Comparison of ENCODE assay signal across 21 cellular contexts in the genomic region with DNA sequence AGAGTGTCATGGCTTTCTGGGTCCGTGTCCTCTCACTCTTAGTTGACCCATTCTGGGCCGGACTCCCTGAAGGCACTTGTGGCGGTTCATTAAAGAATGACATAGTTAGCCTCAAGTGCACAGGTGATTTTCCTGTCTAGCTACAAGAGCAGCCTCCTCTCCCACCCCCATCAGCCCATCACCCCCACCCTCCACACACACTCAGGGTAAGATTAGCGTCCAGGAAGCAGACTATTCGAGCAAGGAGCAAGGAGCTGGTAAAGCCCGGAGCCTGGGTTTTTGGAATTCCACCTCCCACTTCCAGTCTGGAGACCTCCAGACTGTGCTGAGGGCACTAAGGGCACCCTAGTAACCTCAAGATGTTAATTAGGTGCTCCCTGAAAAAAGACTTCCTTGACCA. TPM values are rescaled to one million over a fixed set of nuclear protein-coding genes. Genes with fewer than 3 reads are reported as not detected.
DNase-seq lines count a peak whose midpoint lies in the region; ATAC-seq and TF ChIP-seq lines count a peak whose summit lies in the region.
"Had no signal": no experiment of that assay in that cellular context is flagged by ENCODE, and none has a peak within 500 bp of the region (broad histone marks: within the 10 kb centered on the region; RNA-seq: fewer than 3 reads in every experiment).

No MANE protein-coding gene starts in this region.

- TF ChIP-seq EP300 in upper lobe of left lung (IDR thresholded peaks at IDR 0.05): no peak

- H3K36me3 Mint-ChIP-seq in MCF 10A (ENCODE audit: insufficient read depth, unreplicated experiment): peaks cover 73% of the 10 kb centered on the region
- peaks cover 31% of the 10 kb centered on the region for H3K36me3 Mint-ChIP-seq in endodermal cell (ENCODE audit: low read depth)

- H3K4me2 ChIP-seq in mammary epithelial cell (ENCODE audit: insufficient read depth, low read depth, low read length) (no peak overlapping the region), parathyroid adenoma (ENCODE audit: low read length) (no peak overlapping the region)

- H3K4me1 Mint-ChIP-seq in MCF 10A (ENCODE audit: insufficient read depth, unreplicated experiment) (peaks cover 36% of the 10 kb centered on the region), endodermal cell (peaks cover 6% of the 10 kb centered on the region)

- H3K27me3 Mint-ChIP-seq in MCF 10A (ENCODE audit: insufficient read depth, unreplicated experiment): no peaks in the 10 kb centered on the region
- no peaks in the 10 kb centered on the region for H3K27me3 Mint-ChIP-seq in endodermal cell (ENCODE audit: insufficient read depth)
- H3K27me3 Mint-ChIP-seq: T-helper 17 cell had no signal

- TF ChIP-seq POLR2A in upper lobe of left lung (IDR thresholded peaks at IDR 0.05): no peak

- H3K4me3 ChIP-seq in mammary epithelial cell (replicated peaks in 1 of 3; ENCODE audit: insufficient read depth in 1 of 3, low read depth in 2 of 3, low read length in 3 of 3) (no peak overlapping the region), endodermal cell (ENCODE audit: low read length) (no peak overlapping the region), parathyroid adenoma (ENCODE audit: low read depth, low read length) (no peak overlapping the region), upper lobe of left lung (no peak overlapping the region)
- H3K4me3 ChIP-seq: left lung had no signal

- H3K4me1 ChIP-seq in mammary epithelial cell (ENCODE audit: insufficient read depth, low read length) (peaks cover 25% of the 10 kb centered on the region), endodermal cell (ENCODE audit: control insufficient read depth, insufficient read depth, low read length) (no peaks in the 10 kb centered on the region), parathyroid adenoma (peaks cover 7% of the 10 kb centered on the region), upper lobe of left lung (peaks cover 25 to 31% (median 30%) of the 10 kb centered on the region in 4 donors)

- H3K27ac ChIP-seq in mammary epithelial cell (ENCODE audit: insufficient read depth, low read depth, low read length) (no peak overlapping the region), endodermal cell (ENCODE audit: low read depth, low read length) (no peak overlapping the region), parathyroid adenoma (peak overlapping the region; percentile 45), upper lobe of left lung (peak overlapping the region; percentile 29 to 58 (median 48))

- H3K27ac Mint-ChIP-seq in MCF 10A (ENCODE audit: low read depth, unreplicated experiment): peak overlapping the region; percentile 77
- H3K27ac Mint-ChIP-seq in endodermal cell: peak overlapping the region; percentile 68

- POLR2A ChIA-PET in MCF 10A (lab: Yijun Ruan, JAX): interaction anchor here (1.9 to 4.7 kb wide), 2 partner anchors 11 to 39 kb away, joined by 4 to 74 read pairs; no protein-coding TSS in a partner anchor

- intact Hi-C loops in MCF 10A (cut with micrococcal nuclease) (loop anchor here (5.0 kb wide), 1 partner anchor 40 kb away; no protein-coding TSS in a partner anchor), mammary epithelial cell (cut with micrococcal nuclease) (no loop called here)

- H3K9me3 ChIP-seq in mammary epithelial cell (replicated peaks; ENCODE audit: insufficient read depth, low read length) (no peaks in the 10 kb centered on the region), endodermal cell (ENCODE audit: control insufficient read depth, low read length) (no peaks in the 10 kb centered on the region), parathyroid adenoma (ENCODE audit: control insufficient read depth, low read length) (no peaks in the 10 kb centered on the region), upper lobe of left lung (no peaks in the 10 kb centered on the region)
- H3K9me3 ChIP-seq: left lung had no signal

- 68% methylated on average over 3 of the region's 6 CpGs for WGBS in mammary epithelial cell (ENCODE audit: low coverage, missing lambda C conversion rate)
- 92 to 100% methylated on average over 2 to 6 of the region's 6 CpGs for WGBS in endodermal cell (ENCODE audit: insufficient coverage in 1 of 2, insufficient read length in 1 of 2), 2 experiments
- WGBS in upper lobe of left lung, 2 donors: 61 to 68% methylated on average over 6 of the region's 6 CpGs

- H3K79me2 ChIP-seq in mammary epithelial cell (ENCODE audit: insufficient read depth, low read length) (peaks cover 50% of the 10 kb centered on the region), parathyroid adenoma (peaks cover 2% of the 10 kb centered on the region)

- no TSS peak for BruUV-seq in MCF 10A (replicated peaks; lab: Mats Ljungman, UMichigan)
- BruUV-seq in mammary epithelial cell (replicated peaks; lab: Mats Ljungman, UMichigan): no TSS peak

- DNase-seq in MCF 10A (ENCODE audit: unreplicated experiment) (no peak), mammary epithelial cell (no peak), endodermal cell (no peak), upper lobe of left lung (no peak), kidney glomerular epithelial cell (lab: John Stamatoyannopoulos, UW) (no peak), ureter (ENCODE audit: low spot score) (no peak), OCI-M2 (lab: John Stamatoyannopoulos, UW; ENCODE audit: unreplicated experiment) (no peak)
- DNase-seq: activated CD8-positive, alpha-beta memory T cell treated with anti-CD3 and anti-CD28 coated beads for 24 hours; activated effector memory CD4-positive, alpha-beta T cell treated with Interleukin-2 at 50 U/mL for 16 hours; amygdala; C1 segment of cervical spinal cord; Kasumi-1; left lung; NCI-H1105; NCI-H524; small intestine; stimulated activated CD4-positive, alpha-beta T cell treated with anti-CD3 and anti-CD28 coated beads, Interleukin-4, amount 100 ng/mL, for 1 hour; T-helper 17 cell had no signal

- no peak overlapping the region for H2AFZ ChIP-seq in mammary epithelial cell (ENCODE audit: low read depth, low read length)
- no peak overlapping the region for H2AFZ ChIP-seq in parathyroid adenoma

- no peak overlapping the region for H3K9ac ChIP-seq in mammary epithelial cell (ENCODE audit: insufficient read depth, low read length)
- no peak overlapping the region for H3K9ac ChIP-seq in endodermal cell (ENCODE audit: extremely low read depth, low read length, poor library complexity, severe bottlenecking)
- no peak overlapping the region for H3K9ac ChIP-seq in parathyroid adenoma

- H3K36me3 ChIP-seq in mammary epithelial cell (ENCODE audit: insufficient read depth, low read length) (peaks cover 29% of the 10 kb centered on the region), endodermal cell (ENCODE audit: control insufficient read depth, insufficient read depth, low read length) (no peaks in the 10 kb centered on the region), parathyroid adenoma (ENCODE audit: control insufficient read depth, insufficient read depth, low read length) (no peaks in the 10 kb centered on the region), upper lobe of left lung (peaks cover 6 to 72% (median 40%) of the 10 kb centered on the region in 4 donors)

- no peaks in the 10 kb centered on the region for H3K9me3 Mint-ChIP-seq in MCF 10A (ENCODE audit: unreplicated experiment)
- no peaks in the 10 kb centered on the region for H3K9me3 Mint-ChIP-seq in endodermal cell
- H3K9me3 Mint-ChIP-seq: WTC11 had no signal

- H3K27me3 ChIP-seq in mammary epithelial cell (ENCODE audit: insufficient read depth, low read length): no peaks in the 10 kb centered on the region
- no peaks in the 10 kb centered on the region for H3K27me3 ChIP-seq in endodermal cell (ENCODE audit: control insufficient read depth, insufficient read depth, low read length, poor library complexity, severe bottlenecking)
- H3K27me3 ChIP-seq in parathyroid adenoma (ENCODE audit: control insufficient read depth, insufficient read depth, low read length): no peaks in the 10 kb centered on the region
- no peaks in the 10 kb centered on the region for H3K27me3 ChIP-seq in upper lobe of left lung
- H3K27me3 ChIP-seq: left lung had no signal

- in situ Hi-C loops in mammary epithelial cell (cut with MboI; ENCODE audit: low sequenced_read_pairs in 2 of 2): no loop called here

- no peak for TF ChIP-seq CTCF in MCF 10A (IDR thresholded peaks at IDR 0.05; ENCODE audit: unreplicated experiment)
- no peak for TF ChIP-seq CTCF in mammary epithelial cell (conservative IDR thresholded peaks at IDR 0.05 in 1 of 2, IDR thresholded peaks at IDR 0.05 in 1 of 2; ENCODE audit: extremely low read depth in 1 of 2, insufficient read depth in 1 of 2, low read depth in 1 of 2, low read length in 2 of 2)
- no peak for TF ChIP-seq CTCF in endodermal cell (conservative IDR thresholded peaks at IDR 0.05)
- no peak for TF ChIP-seq CTCF in parathyroid adenoma (IDR thresholded peaks at IDR 0.05)
- no peak for TF ChIP-seq CTCF in upper lobe of left lung (IDR thresholded peaks at IDR 0.05)

- H3K4me3 Mint-ChIP-seq in MCF 10A (ENCODE audit: unreplicated experiment) (no peak overlapping the region), endodermal cell (no peak overlapping the region)
- H3K4me3 Mint-ChIP-seq: T-helper 17 cell, WTC11 had no signal

- dilution Hi-C loops in mammary epithelial cell (cut with HindIII; ENCODE audit: low sequenced_read_pairs): no loop called here

- no peak for ATAC-seq in upper lobe of left lung (ENCODE audit: low FRiP score in 2 of 2)
- ATAC-seq: T-helper 17 cell, WTC11 had no signal

- no peaks in the 10 kb centered on the region for H4K20me1 ChIP-seq in mammary epithelial cell (ENCODE audit: insufficient read depth, low read length)

- CTCF ChIA-PET in MCF 10A (lab: Yijun Ruan, JAX) (interaction anchor here (1.1 to 2.5 kb wide), 3 partner anchors 31 to 143 kb away, joined by 3 to 11 read pairs (median 3); no protein-coding TSS in a partner anchor), mammary epithelial cell (lab: Charles Lee; ENCODE audit: low non-redundant PET) (no interaction called here)

RNA-seq across cellular contexts. Expression of a gene that starts 39.5 kb away (rescaled TPM):
- total RNA-seq in MCF 10A (2022): not detected in 2 replicates
- total RNA-seq in mammary epithelial cell: not detected
- polyA plus RNA-seq in mammary epithelial cell: 0.08 TPM
- not detected for polyA minus RNA-seq in mammary epithelial cell
- total RNA-seq in endodermal cell: not detected
- not detected for polyA plus RNA-seq in endodermal cell (2013, experiment 1 of 2)
- polyA plus RNA-seq in endodermal cell (2013, experiment 2 of 2): not detected
- total RNA-seq in upper lobe of left lung: 1 to 10 TPM in 2 of 6 donors, under 1 TPM in 1, not detected in 3; 0.94 to 1.4 (median 1.2) TPM
- 5.6 TPM for total RNA-seq in ureter
- total RNA-seq: osteocyte, T-helper 17 cell had no signal

Comparison
In these comparisons a context has a peak if more than half of its experiments do, and no peak if none do; other contexts are left out.
1. H3K27ac ChIP-seq: peak in parathyroid adenoma (single experiment) and upper lobe of left lung (4 of 4); none in mammary epithelial cell (single experiment) and endodermal cell (single experiment).